ENCODE assay signal across 11 cellular contexts in genomic region chr10:26739087-26739631, GRCh38. TPM values are rescaled to one million over a fixed set of nuclear protein-coding genes. Genes with fewer than 3 reads are reported as not detected.
A peak's percentile ranks its signal among the peaks of the same experiment; 100 is the strongest.
DNase-seq lines count a peak whose midpoint lies in the region; ATAC-seq, FAIRE-seq and TF ChIP-seq lines count a peak whose summit lies in the region.
"Had no signal": no experiment of that assay in that cellular context is flagged by ENCODE, and none has a peak within 500 bp of the region (broad histone marks: within the 10 kb centered on the region; RNA-seq: fewer than 3 reads in every experiment).

No MANE protein-coding gene starts in this region.

- no peak for FAIRE-seq in urothelium cell line (lab: Jason Lieb, UNC)

- DNase-seq in DMS153 (lab: John Stamatoyannopoulos, UW) (peak; percentile 1), DMS153 treated with DMSO at 0.1 percent for 48 hours (lab: John Stamatoyannopoulos, UW; ENCODE audit: unreplicated experiment) (no peak), NCI-H146 (lab: John Stamatoyannopoulos, UW) (peak; percentile 74), germinal center (ENCODE audit: low spot score) (peak; percentile 63), urothelium cell line (ENCODE audit: low spot score) (no peak), occipital lobe (lab: John Stamatoyannopoulos, UW) (no peak)
- DNase-seq: effector CD4-positive, alpha-beta T cell; NCI-H1048 had no signal

- ATAC-seq in GM21737 (IDR thresholded peaks at IDR 0.05; ENCODE audit: unreplicated experiment) (peak; percentile 30), SK-N-SH treated with all-trans-retinoic acid at 6 μM for 48 hours (no peak)
- ATAC-seq: WTC11 had no signal

TF ChIP-seq in SK-N-SH treated with all-trans-retinoic acid at 6 μM for 48 hours, 23 proteins besides CTCF, POLR2A, EP300 and RAD21:
- TF ChIP-seq SNAI2 (CRISPR knock-in tag; IDR thresholded peaks at IDR 0.05) (no peak), GLIS3 (CRISPR knock-in tag; IDR thresholded peaks at IDR 0.05) (no peak), ZC3H10 (CRISPR knock-in tag; IDR thresholded peaks at IDR 0.05) (no peak), OSR1 (CRISPR knock-in tag; IDR thresholded peaks at IDR 0.05) (no peak), CSDC2 (CRISPR knock-in tag; IDR thresholded peaks at IDR 0.05) (no peak), ZFP3 (CRISPR knock-in tag; IDR thresholded peaks at IDR 0.05) (no peak), ISL1 (CRISPR knock-in tag; IDR thresholded peaks at IDR 0.05) (no peak), CSRNP3 (CRISPR knock-in tag; IDR thresholded peaks at IDR 0.05) (no peak), ARNTL (CRISPR knock-in tag; IDR thresholded peaks at IDR 0.05; ENCODE audit: borderline replicate concordance, low read depth) (no peak), CREB5 (CRISPR knock-in tag; IDR thresholded peaks at IDR 0.05; ENCODE audit: low read depth) (no peak), ZNF565 (CRISPR knock-in tag; conservative IDR thresholded peaks at IDR 0.05; ENCODE audit: low read depth) (no peak), PPARA (CRISPR knock-in tag; IDR thresholded peaks at IDR 0.05; ENCODE audit: borderline replicate concordance) (no peak)
- TF ChIP-seq, protein P1, sequence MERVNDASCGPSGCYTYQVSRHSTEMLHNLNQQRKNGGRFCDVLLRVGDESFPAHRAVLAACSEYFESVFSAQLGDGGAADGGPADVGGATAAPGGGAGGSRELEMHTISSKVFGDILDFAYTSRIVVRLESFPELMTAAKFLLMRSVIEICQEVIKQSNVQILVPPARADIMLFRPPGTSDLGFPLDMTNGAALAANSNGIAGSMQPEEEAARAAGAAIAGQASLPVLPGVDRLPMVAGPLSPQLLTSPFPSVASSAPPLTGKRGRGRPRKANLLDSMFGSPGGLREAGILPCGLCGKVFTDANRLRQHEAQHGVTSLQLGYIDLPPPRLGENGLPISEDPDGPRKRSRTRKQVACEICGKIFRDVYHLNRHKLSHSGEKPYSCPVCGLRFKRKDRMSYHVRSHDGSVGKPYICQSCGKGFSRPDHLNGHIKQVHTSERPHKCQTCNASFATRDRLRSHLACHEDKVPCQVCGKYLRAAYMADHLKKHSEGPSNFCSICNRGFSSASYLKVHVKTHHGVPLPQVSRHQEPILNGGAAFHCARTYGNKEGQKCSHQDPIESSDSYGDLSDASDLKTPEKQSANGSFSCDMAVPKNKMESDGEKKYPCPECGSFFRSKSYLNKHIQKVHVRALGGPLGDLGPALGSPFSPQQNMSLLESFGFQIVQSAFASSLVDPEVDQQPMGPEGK (CRISPR knock-in tag; IDR thresholded peaks at IDR 0.05; ENCODE audit: borderline replicate concordance) = no peak
- TF ChIP-seq, protein P2, sequence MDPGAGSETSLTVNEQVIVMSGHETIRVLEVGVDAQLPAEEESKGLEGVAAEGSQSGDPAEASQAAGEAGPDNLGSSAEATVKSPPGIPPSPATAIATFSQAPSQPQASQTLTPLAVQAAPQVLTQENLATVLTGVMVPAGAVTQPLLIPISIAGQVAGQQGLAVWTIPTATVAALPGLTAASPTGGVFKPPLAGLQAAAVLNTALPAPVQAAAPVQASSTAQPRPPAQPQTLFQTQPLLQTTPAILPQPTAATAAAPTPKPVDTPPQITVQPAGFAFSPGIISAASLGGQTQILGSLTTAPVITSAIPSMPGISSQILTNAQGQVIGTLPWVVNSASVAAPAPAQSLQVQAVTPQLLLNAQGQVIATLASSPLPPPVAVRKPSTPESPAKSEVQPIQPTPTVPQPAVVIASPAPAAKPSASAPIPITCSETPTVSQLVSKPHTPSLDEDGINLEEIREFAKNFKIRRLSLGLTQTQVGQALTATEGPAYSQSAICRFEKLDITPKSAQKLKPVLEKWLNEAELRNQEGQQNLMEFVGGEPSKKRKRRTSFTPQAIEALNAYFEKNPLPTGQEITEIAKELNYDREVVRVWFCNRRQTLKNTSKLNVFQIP (CRISPR knock-in tag; IDR thresholded peaks at IDR 0.05; ENCODE audit: borderline replicate concordance, low read depth) = no peak

RNA-seq across cellular contexts. Expression of gene PDSS1, which starts 41.7 kb away (rescaled TPM):
- 22.3 TPM for total RNA-seq in occipital lobe

Comparison
In these comparisons a context has a peak if more than half of its experiments do, and no peak if none do; other contexts are left out.
1. DNase-seq: peak in DMS153 (single experiment), NCI-H146 (single experiment) and germinal center (single experiment); none in DMS153 treated with DMSO at 0.1 percent for 48 hours (single experiment), urothelium cell line (single experiment) and occipital lobe (single experiment).